20 cellular contexts compared by ENCODE assay signal in the genomic region with DNA sequence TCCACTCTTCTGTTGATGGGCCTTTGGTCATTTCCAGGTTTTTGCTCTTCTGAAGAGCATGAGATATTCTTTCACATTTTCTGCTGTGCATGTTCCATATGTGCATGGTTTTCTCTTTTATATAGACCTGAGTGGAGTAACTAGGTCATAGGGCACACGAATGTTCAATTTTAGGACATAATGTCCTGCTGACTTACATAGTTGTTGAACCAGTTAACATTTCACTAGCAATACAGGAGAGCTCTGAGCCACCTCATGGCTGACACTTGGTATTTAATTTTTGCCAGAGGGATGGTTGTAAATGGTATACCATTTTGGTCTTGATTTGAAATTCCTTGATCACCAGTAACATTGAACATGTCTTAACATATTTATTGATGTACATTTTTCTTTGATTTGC. TPM values are rescaled to one million over a fixed set of nuclear protein-coding genes. Genes with fewer than 3 reads are reported as not detected.
DNase-seq lines count a peak whose midpoint lies in the region; ATAC-seq, FAIRE-seq and TF ChIP-seq lines count a peak whose summit lies in the region.
"Had no signal": no experiment of that assay in that cellular context is flagged by ENCODE, and none has a peak within 500 bp of the region (broad histone marks: within the 10 kb centered on the region; RNA-seq: fewer than 3 reads in every experiment).

No MANE protein-coding gene starts in this region.

- peaks cover 55% of the 10 kb centered on the region for H3K79me2 ChIP-seq in HepG2 (ENCODE audit: insufficient read depth, low read length)

- H3K4me3 ChIP-seq in body of pancreas = no peak overlapping the region
- no peak overlapping the region for H3K4me3 ChIP-seq in HepG2 (replicated peaks in 1 of 3; ENCODE audit: insufficient read depth in 1 of 3, low read depth in 2 of 3, low read length in 3 of 3)
- no peak overlapping the region for H3K4me3 ChIP-seq in gastrocnemius medialis
- H3K4me3 ChIP-seq: GM23248 had no signal

- CTCF ChIA-PET in HepG2 (lab: Yijun Ruan, JAX; ENCODE audit: low intra/inter-chr PET ratio, low total read pairs) = no interaction called here

- no peaks in the 10 kb centered on the region for H3K27me3 Mint-ChIP-seq in T-helper 1 cell treated with Interleukin-12 subunit alpha and Interleukin-12 subunit beta and Interleukin-4 antibody, amounts not matched to agents 30 μg/mL and 1 μg/mL, for 36 hours (ENCODE audit: low read depth)
- H3K27me3 Mint-ChIP-seq: B cell; CD4-positive, CD25-positive, alpha-beta regulatory T cell had no signal

- H3K9me3 Mint-ChIP-seq in T-helper 1 cell treated with Interleukin-12 subunit alpha and Interleukin-12 subunit beta and Interleukin-4 antibody, amounts not matched to agents 30 μg/mL and 1 μg/mL, for 36 hours = no peaks in the 10 kb centered on the region

- H3K36me3 ChIP-seq in body of pancreas (replicated peaks in 1 of 2; ENCODE audit: insufficient read depth in 1 of 2, low read depth in 2 of 2) = peaks cover 0 to 6% of the 10 kb centered on the region in 2 donors
- peaks cover 12 to 37% of the 10 kb centered on the region in 2 experiments; a peak in 4 of 5 replicates for H3K36me3 ChIP-seq in HepG2 (replicated peaks in 1 of 2; ENCODE audit: control insufficient read depth in 1 of 2, insufficient read depth in 2 of 2, low read length in 2 of 2)
- peaks cover 0 to 20% of the 10 kb centered on the region in 2 donors for H3K36me3 ChIP-seq in gastrocnemius medialis

- WGBS in body of pancreas, 2 donors = 78 to 83% methylated on average over 1 of the region's 1 CpG
- WGBS in HepG2 (ENCODE audit: low lambda C conversion rate) = 100% methylated on average over 1 of the region's 1 CpG

- in situ Hi-C loops in HepG2 (cut with HindIII; ENCODE audit: extremely low pct_ligation_motif_present, low pct_unique_long_range_greater_than_20kb) (no loop called here), gastrocnemius medialis (cut with MboI; ENCODE audit: low sequenced_read_pairs in 4 of 4) (no loop called here)

- peaks cover 28% of the 10 kb centered on the region for H4K20me1 ChIP-seq in HepG2 (ENCODE audit: insufficient read depth, low read length)

- peak overlapping the region; percentile 3 for H3K27ac Mint-ChIP-seq in T-helper 1 cell treated with Interleukin-12 subunit alpha and Interleukin-12 subunit beta and Interleukin-4 antibody, amounts not matched to agents 30 μg/mL and 1 μg/mL, for 36 hours
- H3K27ac Mint-ChIP-seq: B cell had no signal

- intact Hi-C loops in body of pancreas (cut with DNase I) (no loop called here), HepG2 (cut with micrococcal nuclease; ENCODE audit: unreplicated experiment) (no loop called here), gastrocnemius medialis (cut with DNase I; ENCODE audit: low total_unique reads) (no loop called here)

- DNase-seq in T-helper 1 cell (no peak), body of pancreas (no peak), HepG2 (ENCODE audit: low spot score) (no peak), gastrocnemius medialis (no peak), AG20443 (ENCODE audit: low spot score) (no peak), midbrain (lab: John Stamatoyannopoulos, UW) (no peak)
- DNase-seq: Caco-2; CD4-positive, CD25-positive, alpha-beta regulatory T cell; DMS153; GF-D8; GM23248; MM.1S; NCI-H1092; NCI-H2081; NCI-H446 treated with DMSO at 0.1 percent for 48 hours; SHP77 had no signal

- no peak overlapping the region for H2AFZ ChIP-seq in HepG2 (ENCODE audit: low read length)
- H2AFZ ChIP-seq: GM23248 had no signal

- H3K4me1 Mint-ChIP-seq in T-helper 1 cell treated with Interleukin-12 subunit alpha and Interleukin-12 subunit beta and Interleukin-4 antibody, amounts not matched to agents 30 μg/mL and 1 μg/mL, for 36 hours (ENCODE audit: low read depth) = peaks cover 28% of the 10 kb centered on the region

- H3K4me1 ChIP-seq in body of pancreas (peaks cover 15% of the 10 kb centered on the region), HepG2 (ENCODE audit: insufficient read depth, low read length) (no peaks in the 10 kb centered on the region), gastrocnemius medialis (peaks cover 52 to 60% of the 10 kb centered on the region in 2 donors)

- no peak overlapping the region for H3K4me2 ChIP-seq in HepG2 (ENCODE audit: low read depth, low read length)

- H3K4me3 Mint-ChIP-seq in T-helper 1 cell treated with Interleukin-12 subunit alpha and Interleukin-12 subunit beta and Interleukin-4 antibody, amounts not matched to agents 30 μg/mL and 1 μg/mL, for 36 hours = no peak overlapping the region
- H3K4me3 Mint-ChIP-seq: B cell had no signal

- TF ChIP-seq EP300 in HepG2 (IDR thresholded peaks at IDR 0.05; ENCODE audit: low read depth in 2 of 2, low read length in 2 of 2) = no peak
- TF ChIP-seq EP300 in HepG2 (CRISPR knock-in tag; IDR thresholded peaks at IDR 0.05; ENCODE audit: borderline replicate concordance) = no peak

- no peak for TF ChIP-seq CTCF in body of pancreas (IDR thresholded peaks at IDR 0.05)
- TF ChIP-seq CTCF in HepG2 (CRISPR knock-in tag; IDR thresholded peaks at IDR 0.05) = no peak
- no peak for TF ChIP-seq CTCF in gastrocnemius medialis (IDR thresholded peaks at IDR 0.05 in 4 of 5, conservative IDR thresholded peaks at IDR 0.05 in 1 of 5)

- POLR2A ChIA-PET in HepG2 (lab: Yijun Ruan, JAX) = no interaction called here

- no TSS peak for BruUV-seq in HepG2 (replicated peaks; lab: Mats Ljungman, UMichigan)

- ATAC-seq in body of pancreas (peak; percentile 56), HepG2 (no peak), gastrocnemius medialis (no peak), GM19397 (IDR thresholded peaks at IDR 0.05; ENCODE audit: unreplicated experiment) (no peak)

- H3K27me3 ChIP-seq in body of pancreas = no peaks in the 10 kb centered on the region
- no peaks in the 10 kb centered on the region for H3K27me3 ChIP-seq in HepG2 (ENCODE audit: control insufficient read depth in 1 of 2, insufficient read depth in 2 of 2, low read length in 2 of 2)
- no peaks in the 10 kb centered on the region for H3K27me3 ChIP-seq in gastrocnemius medialis

- peaks cover 39% of the 10 kb centered on the region for H3K36me3 Mint-ChIP-seq in T-helper 1 cell treated with Interleukin-12 subunit alpha and Interleukin-12 subunit beta and Interleukin-4 antibody, amounts not matched to agents 30 μg/mL and 1 μg/mL, for 36 hours (ENCODE audit: low read depth)

- H3K27ac ChIP-seq in body of pancreas = no peak overlapping the region
- no peak overlapping the region for H3K27ac ChIP-seq in HepG2 (ENCODE audit: extremely low read length, insufficient read depth, low read length)
- H3K27ac ChIP-seq in gastrocnemius medialis = peak overlapping the region in 3 of 4 donors; percentile 7 to 36 (median 27)
- H3K27ac ChIP-seq: 22Rv1, GM23248 had no signal

- no peak for FAIRE-seq in HepG2 (lab: Jason Lieb, UNC)

- H3K9ac ChIP-seq in HepG2 (ENCODE audit: insufficient read depth, low read depth, low read length) = no peak overlapping the region
- H3K9ac ChIP-seq: GM23248 had no signal

- TF ChIP-seq POLR2A in body of pancreas (IDR thresholded peaks at IDR 0.05) (no peak), HepG2 (IDR thresholded peaks at IDR 0.05; ENCODE audit: insufficient read depth in 1 of 2, low read depth in 2 of 2, low read length in 2 of 2) (no peak), gastrocnemius medialis (IDR thresholded peaks at IDR 0.05) (no peak)

- H3K9me3 ChIP-seq in body of pancreas (no peaks in the 10 kb centered on the region), HepG2 (ENCODE audit: low read length) (no peaks in the 10 kb centered on the region), gastrocnemius medialis (no peaks in the 10 kb centered on the region)
- H3K9me3 ChIP-seq: Caco-2 had no signal

- TF ChIP-seq RAD21 in HepG2 (CRISPR knock-in tag; IDR thresholded peaks at IDR 0.05) = no peak

TF ChIP-seq in HepG2, 621 proteins besides CTCF, POLR2A, EP300 and RAD21:
- TF ChIP-seq SMAD1 (CRISPR knock-in tag; IDR thresholded peaks at IDR 0.05; ENCODE audit: borderline replicate concordance, low read depth) (no peak), PPARG (CRISPR knock-in tag; conservative IDR thresholded peaks at IDR 0.05) (0 out of 2 replicates have a peak, but pooled peaks have one; percentile 25)

RNA-seq across cellular contexts. Expression of a gene that starts 38.2 kb away (rescaled TPM):
- total RNA-seq in body of pancreas (10 to 100 TPM; 50.8 TPM), HepG2 (2016; rRNA removed; fragmentation: Illumina TruSeq; extraction: Trizol) (44.8 and 70.0 TPM in 2 replicates), gastrocnemius medialis (100 to 1,000 TPM in 3 of 4 donors, 10 to 100 TPM in 1; 56.6 to 134 (median 108) TPM)
- 11.8 and 13.5 TPM in 2 replicates for total RNA-seq in HepG2 (2016; cell fraction: cytosol; rRNA removed; fragmentation: Illumina TruSeq; extraction: Trizol; ENCODE audit: low read depth)
- 36.8 and 73.6 TPM in 2 replicates for total RNA-seq in HepG2 (2016; cell fraction: insoluble cytoplasmic fraction; rRNA removed; fragmentation: Illumina TruSeq; extraction: Trizol)
- 11.5 and 15.2 TPM in 2 replicates for total RNA-seq in HepG2 (2016; cell fraction: membrane; rRNA removed; fragmentation: Illumina TruSeq; extraction: Trizol)
- total RNA-seq in HepG2 (2016; cell fraction: nucleus; rRNA removed; fragmentation: Illumina TruSeq; extraction: Trizol) = 129 and 155 TPM in 2 replicates
- 38.3 and 54.8 TPM in 2 replicates for polyA plus RNA-seq in HepG2 (2011; rRNA removed)
- 32.3 and 42.3 TPM in 2 replicates for polyA plus RNA-seq in HepG2 (2011; cell fraction: cytosol; rRNA removed)
- polyA plus RNA-seq in HepG2 (2011; cell fraction: nucleus; rRNA removed) = 77.8 and 83.2 TPM in 2 replicates
- polyA plus RNA-seq in HepG2 (2012) = 98.1 and 112 TPM in 2 replicates
- 1.3 and 1.8 TPM in 2 replicates for polyA plus RNA-seq in HepG2 (2016; cell fraction: cytosol; fragmentation: Illumina TruSeq; extraction: Trizol; ENCODE audit: low read depth)
- 22.6 and 26.7 TPM in 2 replicates for polyA plus RNA-seq in HepG2 (2016; cell fraction: insoluble cytoplasmic fraction; fragmentation: Illumina TruSeq; extraction: Trizol; ENCODE audit: low read depth)
- 1.8 and 3.1 TPM in 2 replicates for polyA plus RNA-seq in HepG2 (2016; cell fraction: membrane; fragmentation: Illumina TruSeq; extraction: Trizol; ENCODE audit: low read depth)
- polyA plus RNA-seq in HepG2 (2016; cell fraction: nucleus; fragmentation: Illumina TruSeq; extraction: Trizol; ENCODE audit: insufficient read depth, low read depth) = 85.6 and 90.1 TPM in 2 replicates
- polyA minus RNA-seq in HepG2 (2011; rRNA and poly(A)+ RNA removed; ENCODE audit: low replicate concordance) = 33.0 and 141 TPM in 2 replicates
- 119 and 184 TPM in 2 replicates for polyA minus RNA-seq in HepG2 (2011; cell fraction: cytosol; rRNA and poly(A)+ RNA removed)
- polyA minus RNA-seq in HepG2 (2011; cell fraction: nucleus; rRNA and poly(A)+ RNA removed) = 265 and 283 TPM in 2 replicates

Comparison
In these comparisons a context has a peak if more than half of its experiments do, and no peak if none do; other contexts are left out.
1. H3K27ac ChIP-seq: peak in gastrocnemius medialis (3 of 4); none in body of pancreas (0 of 4) and HepG2 (single experiment).